ENCODE assay signal across 17 cellular contexts in genomic region chr6:1809359-1809988, GRCh38.
DNase-seq lines count a peak whose midpoint lies in the region; ATAC-seq, FAIRE-seq and TF ChIP-seq lines count a peak whose summit lies in the region.
"Had no signal": no experiment of that assay in that cellular context is flagged by ENCODE, and none has a peak within 500 bp of the region (broad histone marks: within the 10 kb centered on the region; RNA-seq: fewer than 3 reads in every experiment).

No MANE protein-coding gene starts in this region.

- no peaks in the 10 kb centered on the region for H3K9me1 ChIP-seq in K562 (ENCODE audit: control insufficient read depth, insufficient read depth, low read length)

- H3K36me3 ChIP-seq in K562 (ENCODE audit: control insufficient read depth, insufficient read depth, low read length) (no peaks in the 10 kb centered on the region), Caco-2 (ENCODE audit: control insufficient read depth, insufficient read depth, low read length) (no peaks in the 10 kb centered on the region)
- H3K36me3 ChIP-seq: BLaER1 had no signal

- no peak overlapping the region for H3K4me2 ChIP-seq in K562 (ENCODE audit: insufficient read depth, low read length)
- H3K4me2 ChIP-seq: BLaER1 had no signal

- no peak for TF ChIP-seq RAD21 in K562 (CRISPR knock-in tag; conservative IDR thresholded peaks at IDR 0.05 in 1 of 2, IDR thresholded peaks at IDR 0.05 in 1 of 2)

- TF ChIP-seq CTCF in K562 (IDR thresholded peaks at IDR 0.05 in 2 of 3, conservative IDR thresholded peaks at IDR 0.05 in 1 of 3; ENCODE audit: insufficient read depth in 2 of 3, low read depth in 1 of 3, low read length in 3 of 3) (no peak), nephron progenitor cell (IDR thresholded peaks at IDR 0.05) (no peak), Caco-2 (IDR thresholded peaks at IDR 0.05; ENCODE audit: insufficient read depth in 1 of 2, low read depth in 1 of 2, low read length in 1 of 2, severe bottlenecking in 1 of 2, unreplicated experiment in 1 of 2) (no peak), GM10266 (IDR thresholded peaks at IDR 0.05; ENCODE audit: control insufficient read depth, insufficient read depth, low read depth, missing control alignments) (no peak)

- no peak for ATAC-seq in K562
- ATAC-seq in HG02763 (IDR thresholded peaks at IDR 0.05; ENCODE audit: unreplicated experiment), result no peak

- H3K4me3 Mint-ChIP-seq in nephron progenitor cell, result no peak overlapping the region
- H3K4me3 Mint-ChIP-seq in Caco-2 (ENCODE audit: unreplicated experiment), result no peak overlapping the region
- H3K4me3 Mint-ChIP-seq: CD8-positive, alpha-beta memory T cell had no signal

- H3K9me3 Mint-ChIP-seq in nephron progenitor cell, result peaks cover 5% of the 10 kb centered on the region
- no peaks in the 10 kb centered on the region for H3K9me3 Mint-ChIP-seq in Caco-2 (ENCODE audit: unreplicated experiment)
- H3K9me3 Mint-ChIP-seq: CD8-positive, alpha-beta memory T cell had no signal

- H3K4me3 ChIP-seq in K562 (no peak overlapping the region), Caco-2 (ENCODE audit: low read depth, low read length) (no peak overlapping the region)
- H3K4me3 ChIP-seq: BLaER1 had no signal

- H3K27ac Mint-ChIP-seq in nephron progenitor cell (peak overlapping the region; percentile 74), Caco-2 (ENCODE audit: unreplicated experiment) (no peak overlapping the region)

- H3K4me1 Mint-ChIP-seq in nephron progenitor cell (peaks cover 48% of the 10 kb centered on the region), Caco-2 (ENCODE audit: low read depth, unreplicated experiment) (peaks cover 18% of the 10 kb centered on the region)
- H3K4me1 Mint-ChIP-seq: CD8-positive, alpha-beta memory T cell had no signal

- H3K79me2 ChIP-seq in K562 (ENCODE audit: control insufficient read depth, insufficient read depth, low read length), result no peaks in the 10 kb centered on the region

- no peak overlapping the region for H3K9ac ChIP-seq in K562 (ENCODE audit: insufficient read depth in 1 of 2, low read depth in 2 of 2, low read length in 2 of 2)
- H3K9ac ChIP-seq: BLaER1 had no signal

- H3K4me1 ChIP-seq in K562 (replicated peaks in 1 of 2; ENCODE audit: control insufficient read depth in 2 of 2, insufficient read depth in 2 of 2, low read length in 2 of 2), result no peaks in the 10 kb centered on the region
- no peaks in the 10 kb centered on the region for H3K4me1 ChIP-seq in Caco-2
- H3K4me1 ChIP-seq: BLaER1 had no signal

- peaks cover 4 to 8% of the 10 kb centered on the region in 2 experiments; a peak in 4 of 5 replicates for H3K27me3 ChIP-seq in K562 (ENCODE audit: control insufficient read depth in 2 of 2, insufficient read depth in 2 of 2, low read length in 2 of 2)
- H3K27me3 ChIP-seq in Caco-2 (replicated peaks; ENCODE audit: control insufficient read depth, insufficient read depth, low read length), result no peaks in the 10 kb centered on the region
- H3K27me3 ChIP-seq: BLaER1 had no signal

- no peaks in the 10 kb centered on the region for H4K20me1 ChIP-seq in K562 (replicated peaks; ENCODE audit: control insufficient read depth, insufficient read depth, low read length)
- H4K20me1 ChIP-seq: BLaER1 had no signal

- DNase-seq in NCI-H748 (lab: John Stamatoyannopoulos, UW; ENCODE audit: unreplicated experiment), result peak; percentile 33
- DNase-seq in NCI-H748 treated with DMSO at 0.1 percent for 48 hours (lab: John Stamatoyannopoulos, UW), result no peak
- no peak for DNase-seq in K562 (ENCODE audit: extremely low read depth in 1 of 4, low spot score in 3 of 4)
- DNase-seq in nephron progenitor cell, result no peak
- no peak for DNase-seq in Caco-2
- DNase-seq in COLO829 (ENCODE audit: low spot score), result no peak
- DNase-seq in GM10266 (ENCODE audit: extremely low spot score), result no peak
- DNase-seq: AML-193; Calu3; CD8-positive, alpha-beta memory T cell; DMS79; KBM-7 had no signal

- CTCF ChIA-PET in K562 (lab: Yijun Ruan, JAX; ENCODE audit: low intra/inter-chr PET ratio), result no interaction called here
- CTCF ChIA-PET in Caco-2 (lab: Charles Lee), result no interaction called here

- no peak overlapping the region for H3K27ac ChIP-seq in K562 (ENCODE audit: extremely low read depth, low read depth, low read length)
- H3K27ac ChIP-seq: 22Rv1, BLaER1 had no signal

- no peak for FAIRE-seq in K562 (lab: Jason Lieb, UNC)
- FAIRE-seq: GM12891, H1 had no signal

- TF ChIP-seq EP300 in K562 (IDR thresholded peaks at IDR 0.05; ENCODE audit: low read length), result no peak

- POLR2A ChIA-PET in K562 (lab: Yijun Ruan, JAX), result interaction anchor here (0.6 kb wide), 1 partner anchor 13 kb away, joined by 3 read pairs; no protein-coding TSS in a partner anchor
- POLR2A ChIA-PET in Caco-2 (lab: Charles Lee), result no interaction called here

- no peak for TF ChIP-seq POLR2A in K562 (conservative IDR thresholded peaks at IDR 0.05)

- intact Hi-C loops in K562 (cut with micrococcal nuclease), result no loop called here
- intact Hi-C loops in Caco-2 (cut with micrococcal nuclease; ENCODE audit: unreplicated experiment), result no loop called here

- H3K27me3 Mint-ChIP-seq in nephron progenitor cell (ENCODE audit: low read depth, poor library complexity) (peaks cover 5% of the 10 kb centered on the region), Caco-2 (ENCODE audit: insufficient read depth, unreplicated experiment) (no peaks in the 10 kb centered on the region)
- H3K27me3 Mint-ChIP-seq: CD8-positive, alpha-beta memory T cell had no signal

- in situ Hi-C loops in K562 (cut with MboI), result no loop called here

- 30% methylated on average over 8 of the region's 8 CpGs for WGBS in K562 (ENCODE audit: insufficient coverage, low coverage, missing lambda C conversion rate)

- BruUV-seq in K562 (replicated peaks; lab: Mats Ljungman, UMichigan), result no TSS peak
- no TSS peak for BruUV-seq in Caco-2 (replicated peaks; lab: Mats Ljungman, UMichigan)

- H3K36me3 Mint-ChIP-seq in nephron progenitor cell (ENCODE audit: low read depth), result no peaks in the 10 kb centered on the region
- no peaks in the 10 kb centered on the region for H3K36me3 Mint-ChIP-seq in Caco-2 (ENCODE audit: insufficient read depth, unreplicated experiment)

- H2AFZ ChIP-seq in K562 (ENCODE audit: low read depth, low read length), result no peak overlapping the region

- no peaks in the 10 kb centered on the region for H3K9me3 ChIP-seq in K562 (replicated peaks; ENCODE audit: control insufficient read depth, insufficient read depth, low read depth, low read length)
- no peaks in the 10 kb centered on the region for H3K9me3 ChIP-seq in Caco-2
- H3K9me3 ChIP-seq: BLaER1 had no signal

TF ChIP-seq in K562, 482 proteins besides CTCF, POLR2A, EP300 and RAD21 (continues in another document):
- no peak for TF ChIP-seq IFI16 (CRISPR knock-in tag; IDR thresholded peaks at IDR 0.05)
- TF ChIP-seq ZNF668 (CRISPR knock-in tag; IDR thresholded peaks at IDR 0.05), result no peak
- TF ChIP-seq EWSR1 (IDR thresholded peaks at IDR 0.05; ENCODE audit: borderline replicate concordance, low read depth, partially characterized antibody), result no peak
- TF ChIP-seq, protein P1, sequence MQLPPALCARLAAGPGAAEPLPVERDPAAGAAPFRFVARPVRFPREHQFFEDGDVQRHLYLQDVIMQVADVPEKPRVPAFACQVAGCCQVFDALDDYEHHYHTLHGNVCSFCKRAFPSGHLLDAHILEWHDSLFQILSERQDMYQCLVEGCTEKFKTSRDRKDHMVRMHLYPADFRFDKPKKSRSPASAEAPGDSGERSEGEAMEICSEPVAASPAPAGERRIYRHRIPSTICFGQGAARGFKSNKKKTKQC (CRISPR knock-in tag; IDR thresholded peaks at IDR 0.05), result no peak
- no peak for TF ChIP-seq CEBPG (CRISPR knock-in tag; IDR thresholded peaks at IDR 0.05)
- 0 out of 4 replicates have a peak, but pooled peaks of 1 of the 2 experiments have one; percentile 22 for TF ChIP-seq CEBPG (tag; conservative IDR thresholded peaks at IDR 0.05 in 1 of 2, IDR thresholded peaks at IDR 0.05 in 1 of 2)
- no peak for TF ChIP-seq SUPT5H (IDR thresholded peaks at IDR 0.05)
- TF ChIP-seq TEAD4 (IDR thresholded peaks at IDR 0.05; ENCODE audit: low read length), result no peak
- no peak for TF ChIP-seq TEAD4 (CRISPR knock-in tag; IDR thresholded peaks at IDR 0.05; ENCODE audit: borderline replicate concordance)
- TF ChIP-seq, protein P2, sequence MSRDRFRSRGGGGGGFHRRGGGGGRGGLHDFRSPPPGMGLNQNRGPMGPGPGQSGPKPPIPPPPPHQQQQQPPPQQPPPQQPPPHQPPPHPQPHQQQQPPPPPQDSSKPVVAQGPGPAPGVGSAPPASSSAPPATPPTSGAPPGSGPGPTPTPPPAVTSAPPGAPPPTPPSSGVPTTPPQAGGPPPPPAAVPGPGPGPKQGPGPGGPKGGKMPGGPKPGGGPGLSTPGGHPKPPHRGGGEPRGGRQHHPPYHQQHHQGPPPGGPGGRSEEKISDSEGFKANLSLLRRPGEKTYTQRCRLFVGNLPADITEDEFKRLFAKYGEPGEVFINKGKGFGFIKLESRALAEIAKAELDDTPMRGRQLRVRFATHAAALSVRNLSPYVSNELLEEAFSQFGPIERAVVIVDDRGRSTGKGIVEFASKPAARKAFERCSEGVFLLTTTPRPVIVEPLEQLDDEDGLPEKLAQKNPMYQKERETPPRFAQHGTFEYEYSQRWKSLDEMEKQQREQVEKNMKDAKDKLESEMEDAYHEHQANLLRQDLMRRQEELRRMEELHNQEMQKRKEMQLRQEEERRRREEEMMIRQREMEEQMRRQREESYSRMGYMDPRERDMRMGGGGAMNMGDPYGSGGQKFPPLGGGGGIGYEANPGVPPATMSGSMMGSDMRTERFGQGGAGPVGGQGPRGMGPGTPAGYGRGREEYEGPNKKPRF (IDR thresholded peaks at IDR 0.05; ENCODE audit: low read depth, low read length), result no peak
